10 cellular contexts compared by ENCODE assay signal in the genomic region with DNA sequence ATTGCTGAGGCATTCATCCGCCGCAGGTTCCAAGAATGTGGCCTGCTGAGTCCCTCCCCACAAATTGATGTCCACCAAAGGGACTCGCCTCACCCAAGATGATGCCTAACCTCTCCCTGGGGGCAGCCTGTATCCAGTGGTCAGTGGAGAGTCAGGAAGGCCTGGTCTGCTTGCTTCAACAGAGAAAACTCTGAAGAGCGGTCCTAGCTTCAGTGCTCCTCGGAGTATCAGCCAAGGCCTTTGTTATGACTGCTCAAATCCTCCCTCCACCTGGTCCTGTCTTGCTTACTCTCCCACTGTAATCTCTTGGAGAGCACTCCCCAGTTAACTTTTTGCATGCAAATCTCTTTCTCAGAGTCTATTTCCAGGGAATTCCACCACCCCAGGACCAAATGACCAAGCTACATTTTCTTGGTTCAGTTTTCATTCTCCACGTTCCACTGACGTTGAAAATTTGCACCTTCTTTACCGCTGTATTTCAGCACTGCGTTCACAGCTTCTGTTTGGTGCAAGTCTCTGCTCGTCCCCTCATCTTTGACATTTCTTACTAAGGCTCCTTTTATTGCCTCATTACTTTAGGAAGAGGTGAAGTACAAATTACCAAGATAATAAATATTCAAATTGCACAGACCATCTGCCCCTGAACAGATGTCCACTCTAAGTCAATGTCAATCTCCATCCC. TPM values are rescaled to one million over a fixed set of nuclear protein-coding genes. Genes with fewer than 3 reads are reported as not detected.
DNase-seq lines count a peak whose midpoint lies in the region; ATAC-seq and TF ChIP-seq lines count a peak whose summit lies in the region.
"Had no signal": no experiment of that assay in that cellular context is flagged by ENCODE, and none has a peak within 500 bp of the region (broad histone marks: within the 10 kb centered on the region; RNA-seq: fewer than 3 reads in every experiment).

No MANE protein-coding gene starts in this region.

- H3K27ac ChIP-seq in CD4-positive, CD25-positive, alpha-beta regulatory T cell (ENCODE audit: insufficient read depth, low read length, poor library complexity, severe bottlenecking): peak overlapping the region; percentile 86
- H3K27ac ChIP-seq in GM23338 (ENCODE audit: low read depth): peak overlapping the region; percentile 61; the same call in 1 of the 2 replicates
- H3K27ac ChIP-seq in left lung: peak overlapping the region; percentile 49 to 75
- H3K27ac ChIP-seq: uterus had no signal

- H3K36me3 ChIP-seq in CD4-positive, CD25-positive, alpha-beta regulatory T cell (ENCODE audit: control insufficient read depth, insufficient read depth, low read length): no peaks in the 10 kb centered on the region
- H3K36me3 ChIP-seq in GM23338 (ENCODE audit: insufficient read depth) (no peaks in the 10 kb centered on the region; the same call in 1 of the 2 replicates), left lung (no peaks in the 10 kb centered on the region), MG63 (no peaks in the 10 kb centered on the region)
- H3K36me3 ChIP-seq: uterus had no signal

- peak in 1 of 2 donors; percentile 4 for ATAC-seq in CD4-positive, CD25-positive, alpha-beta regulatory T cell (ENCODE audit: low read depth in 2 of 2)
- ATAC-seq in GM23338 (peak; percentile 80), left lung (no peak), GM21717 (IDR thresholded peaks at IDR 0.05; ENCODE audit: unreplicated experiment) (no peak), HG02798 (IDR thresholded peaks at IDR 0.05; ENCODE audit: poor library complexity, unreplicated experiment) (no peak)

- no peaks in the 10 kb centered on the region for H3K9me3 ChIP-seq in CD4-positive, CD25-positive, alpha-beta regulatory T cell (ENCODE audit: control insufficient read depth in 2 of 2, low read length in 2 of 2)
- H3K9me3 ChIP-seq in left lung: no peaks in the 10 kb centered on the region
- peaks cover 2% of the 10 kb centered on the region; the same call in 1 of the 2 replicates for H3K9me3 ChIP-seq in MG63
- H3K9me3 ChIP-seq: uterus had no signal

- H3K4me2 ChIP-seq in GM23338: peak overlapping the region; percentile 46

- TF ChIP-seq CTCF in GM23338 (conservative IDR thresholded peaks at IDR 0.05; ENCODE audit: low read depth in 2 of 2) (no peak), left lung (IDR thresholded peaks at IDR 0.05) (no peak)

- H3K27me3 ChIP-seq in CD4-positive, CD25-positive, alpha-beta regulatory T cell (ENCODE audit: control insufficient read depth, insufficient read depth, low read length): no peaks in the 10 kb centered on the region
- H3K27me3 ChIP-seq in GM23338 (ENCODE audit: insufficient read depth): no peaks in the 10 kb centered on the region
- no peaks in the 10 kb centered on the region for H3K27me3 ChIP-seq in left lung
- no peaks in the 10 kb centered on the region for H3K27me3 ChIP-seq in MG63
- H3K27me3 ChIP-seq: uterus had no signal

- H3K36me3 Mint-ChIP-seq in CD4-positive, CD25-positive, alpha-beta regulatory T cell: peaks cover 9% of the 10 kb centered on the region
- peaks cover 8% of the 10 kb centered on the region; the same call in 2 of the 3 replicates for H3K36me3 Mint-ChIP-seq in GM23338 (ENCODE audit: low read depth)
- H3K36me3 Mint-ChIP-seq in activated T-helper 1 cell treated with anti-CD3 and anti-CD28 coated beads, Interleukin-12 subunit alpha, Interleukin-12 subunit beta, Interleukin-2, Interleukin-4 antibody, amounts not matched to agents 30 ng/mL and 10 ng/mL and 1 ng/mL, durations not matched to agents 14 hours and 24 hours and 36 hours (ENCODE audit: low read depth): peaks cover 19% of the 10 kb centered on the region

- H3K9me2 ChIP-seq in GM23338 (ENCODE audit: insufficient read depth): no peaks in the 10 kb centered on the region; the same call in 1 of the 2 replicates

- no peaks in the 10 kb centered on the region; the same call in 1 of the 2 replicates for H4K20me1 ChIP-seq in GM23338 (replicated peaks; ENCODE audit: insufficient read depth)

- H3K79me2 ChIP-seq in GM23338 (replicated peaks; ENCODE audit: insufficient read depth): peaks cover 57% of the 10 kb centered on the region

- DNase-seq in CD4-positive, CD25-positive, alpha-beta regulatory T cell: no peak
- peak; percentile 18 for DNase-seq in GM23338 (ENCODE audit: low spot score)
- DNase-seq in activated T-helper 1 cell treated with anti-CD3 and anti-CD28 coated beads, Interleukin-12 subunit alpha, Interleukin-12 subunit beta, Interleukin-2, Interleukin-4 antibody, amounts not matched to agents 30 ng/mL and 10 ng/mL and 1 ng/mL, durations not matched to agents 14 hours and 24 hours and 36 hours (ENCODE audit: low spot score): no peak
- no peak for DNase-seq in left lung
- DNase-seq in MG63: no peak
- no peak for DNase-seq in D341Med (ENCODE audit: low spot score)
- DNase-seq: NCI-H1694 treated with DMSO at 0.1 percent for 48 hours had no signal

- H3K4me1 Mint-ChIP-seq in CD4-positive, CD25-positive, alpha-beta regulatory T cell: peaks cover 24 to 92% (median 70%) of the 10 kb centered on the region in 4 donors
- H3K4me1 Mint-ChIP-seq in GM23338: peaks cover 44% of the 10 kb centered on the region
- H3K4me1 Mint-ChIP-seq in activated T-helper 1 cell treated with anti-CD3 and anti-CD28 coated beads, Interleukin-12 subunit alpha, Interleukin-12 subunit beta, Interleukin-2, Interleukin-4 antibody, amounts not matched to agents 30 ng/mL and 10 ng/mL and 1 ng/mL, durations not matched to agents 14 hours and 24 hours and 36 hours (ENCODE audit: low read depth): peaks cover 79% of the 10 kb centered on the region

- intact Hi-C loops in activated T-helper 1 cell treated with anti-CD3 and anti-CD28 coated beads, Interleukin-12 subunit alpha, Interleukin-12 subunit beta, Interleukin-2, Interleukin-4 antibody, amounts not matched to agents 30 ng/mL and 10 ng/mL and 1 ng/mL, durations not matched to agents 14 hours and 24 hours and 36 hours (cut with micrococcal nuclease): loop anchor here (2.0 kb wide), 1 partner anchor 19 kb away; no protein-coding TSS in a partner anchor
- intact Hi-C loops in left lung (cut with DNase I): no loop called here

- peak overlapping the region; percentile 96 to 100 (median 97) for H3K27ac Mint-ChIP-seq in CD4-positive, CD25-positive, alpha-beta regulatory T cell
- H3K27ac Mint-ChIP-seq in GM23338: peak overlapping the region; percentile 33
- peak overlapping the region; percentile 86 for H3K27ac Mint-ChIP-seq in activated T-helper 1 cell treated with anti-CD3 and anti-CD28 coated beads, Interleukin-12 subunit alpha, Interleukin-12 subunit beta, Interleukin-2, Interleukin-4 antibody, amounts not matched to agents 30 ng/mL and 10 ng/mL and 1 ng/mL, durations not matched to agents 14 hours and 24 hours and 36 hours

- peak overlapping the region in 3 of 4 donors; percentile 36 to 70 (median 61) for H3K4me3 Mint-ChIP-seq in CD4-positive, CD25-positive, alpha-beta regulatory T cell
- no peak overlapping the region for H3K4me3 Mint-ChIP-seq in GM23338
- peak overlapping the region; percentile 53 for H3K4me3 Mint-ChIP-seq in activated T-helper 1 cell treated with anti-CD3 and anti-CD28 coated beads, Interleukin-12 subunit alpha, Interleukin-12 subunit beta, Interleukin-2, Interleukin-4 antibody, amounts not matched to agents 30 ng/mL and 10 ng/mL and 1 ng/mL, durations not matched to agents 14 hours and 24 hours and 36 hours

- H3K4me1 ChIP-seq in CD4-positive, CD25-positive, alpha-beta regulatory T cell (ENCODE audit: control insufficient read depth, insufficient read depth, low read length, poor library complexity, severe bottlenecking): peaks cover 48% of the 10 kb centered on the region
- H3K4me1 ChIP-seq in GM23338 (ENCODE audit: insufficient read depth) (peaks cover 38% of the 10 kb centered on the region), left lung (peaks cover 15 to 54% of the 10 kb centered on the region in 2 donors)
- H3K4me1 ChIP-seq: uterus had no signal

- H3K27me3 Mint-ChIP-seq in CD4-positive, CD25-positive, alpha-beta regulatory T cell: no peaks in the 10 kb centered on the region
- H3K27me3 Mint-ChIP-seq in GM23338 (ENCODE audit: insufficient read depth, low read depth, poor library complexity): peaks cover 8% of the 10 kb centered on the region
- no peaks in the 10 kb centered on the region for H3K27me3 Mint-ChIP-seq in activated T-helper 1 cell treated with anti-CD3 and anti-CD28 coated beads, Interleukin-12 subunit alpha, Interleukin-12 subunit beta, Interleukin-2, Interleukin-4 antibody, amounts not matched to agents 30 ng/mL and 10 ng/mL and 1 ng/mL, durations not matched to agents 14 hours and 24 hours and 36 hours (ENCODE audit: insufficient read depth)

- no peaks in the 10 kb centered on the region for H3K9me3 Mint-ChIP-seq in CD4-positive, CD25-positive, alpha-beta regulatory T cell
- peaks cover 7% of the 10 kb centered on the region; the same call in 2 of the 3 replicates for H3K9me3 Mint-ChIP-seq in GM23338
- peaks cover 1% of the 10 kb centered on the region for H3K9me3 Mint-ChIP-seq in activated T-helper 1 cell treated with anti-CD3 and anti-CD28 coated beads, Interleukin-12 subunit alpha, Interleukin-12 subunit beta, Interleukin-2, Interleukin-4 antibody, amounts not matched to agents 30 ng/mL and 10 ng/mL and 1 ng/mL, durations not matched to agents 14 hours and 24 hours and 36 hours

- no peak overlapping the region for H2AFZ ChIP-seq in GM23338

- peak overlapping the region; percentile 11 for H3K4me3 ChIP-seq in CD4-positive, CD25-positive, alpha-beta regulatory T cell (ENCODE audit: low read depth, low read length)
- H3K4me3 ChIP-seq in GM23338 (no peak overlapping the region), left lung (no peak overlapping the region), MG63 (no peak overlapping the region)
- H3K4me3 ChIP-seq: uterus had no signal

- 0 out of 2 replicates have a peak, but pooled peaks cover 4% of the 10 kb centered on the region for H3F3A ChIP-seq in GM23338 (replicated peaks; ENCODE audit: low read depth)

RNA-seq across cellular contexts. Expression of a gene that starts 22.3 kb away (rescaled TPM):
- total RNA-seq in CD4-positive, CD25-positive, alpha-beta regulatory T cell: 77.3 TPM
- 100 to 1,000 TPM; 141 to 231 (median 171) TPM for polyA plus RNA-seq in CD4-positive, CD25-positive, alpha-beta regulatory T cell
- total RNA-seq in GM23338 (2014; rRNA removed; shearing (Covaris generic)): 23.6 and 32.2 TPM in 2 replicates
- 88.3 and 93.6 TPM in 2 replicates for polyA plus RNA-seq in GM23338 (2016; fragmentation: Nextera tagmentation; extraction: Ambion mirVana)
- 50.6 and 59.7 TPM in 2 replicates for total RNA-seq in activated T-helper 1 cell treated with anti-CD3 and anti-CD28 coated beads, Interleukin-12 subunit alpha, Interleukin-12 subunit beta, Interleukin-2, Interleukin-4 antibody, amounts not matched to agents 30 ng/mL and 10 ng/mL and 1 ng/mL, durations not matched to agents 14 hours and 24 hours and 36 hours
- 10 to 100 TPM; 46.7 to 50.4 TPM for total RNA-seq in left lung
- 1.7 TPM in 1 of 2 replicates, not detected in the other for total RNA-seq in MG63 (2014; rRNA removed; shearing (Covaris generic); ENCODE audit: low replicate concordance)

Comparison
In these comparisons a context has a peak if more than half of its experiments do, and no peak if none do; other contexts are left out.
1. H3K27ac Mint-ChIP-seq: peak in every context shown above with its lines; median percentile 97 in CD4-positive, CD25-positive, alpha-beta regulatory T cell; 86 in activated T-helper 1 cell treated with anti-CD3 and anti-CD28 coated beads, Interleukin-12 subunit alpha, Interleukin-12 subunit beta, Interleukin-2, Interleukin-4 antibody, amounts not matched to agents 30 ng/mL and 10 ng/mL and 1 ng/mL, durations not matched to agents 14 hours and 24 hours and 36 hours; 33 in GM23338.